ENCODE assay signal across 13 cellular contexts in genomic region chr1:16724718-16725438, GRCh38. TPM values are rescaled to one million over a fixed set of nuclear protein-coding genes. Genes with fewer than 3 reads are reported as not detected.
DNase-seq lines count a peak whose midpoint lies in the region; ATAC-seq and TF ChIP-seq lines count a peak whose summit lies in the region.
"Had no signal": no experiment of that assay in that cellular context is flagged by ENCODE, and none has a peak within 500 bp of the region (broad histone marks: within the 10 kb centered on the region; RNA-seq: fewer than 3 reads in every experiment).

No MANE protein-coding gene starts in this region.

- TF ChIP-seq EP300 in SK-N-SH (IDR thresholded peaks at IDR 0.05; ENCODE audit: borderline replicate concordance in 1 of 2, low read depth in 1 of 2, low read length in 1 of 2), result no peak

- 86% methylated on average over 45 of the region's 45 CpGs for WGBS in SK-N-SH (ENCODE audit: low lambda C conversion rate)
- WGBS in hepatocyte (ENCODE audit: low lambda C conversion rate, missing lambda C conversion rate), result 94% methylated on average over 44 of the region's 45 CpGs

- H3K27me3 ChIP-seq in SK-N-SH (ENCODE audit: insufficient read depth), result peaks cover 14% of the 10 kb centered on the region
- peaks cover 3% of the 10 kb centered on the region for H3K27me3 ChIP-seq in WERI-Rb-1 (ENCODE audit: insufficient read depth, low read depth, severe bottlenecking)
- no peaks in the 10 kb centered on the region for H3K27me3 ChIP-seq in hepatocyte

- H3K36me3 ChIP-seq in SK-N-SH (replicated peaks in 1 of 2; ENCODE audit: control insufficient read depth in 1 of 2, insufficient read depth in 2 of 2, low read length in 1 of 2) (no peaks in the 10 kb centered on the region), WERI-Rb-1 (no peaks in the 10 kb centered on the region), hepatocyte (replicated peaks; ENCODE audit: insufficient read depth, low read depth) (no peaks in the 10 kb centered on the region)

- H3F3A ChIP-seq in SK-N-SH (replicated peaks; ENCODE audit: insufficient read depth), result no peaks in the 10 kb centered on the region

- no peak for TF ChIP-seq RAD21 in SK-N-SH (IDR thresholded peaks at IDR 0.05; ENCODE audit: low read length)

- H4K20me1 ChIP-seq in SK-N-SH (ENCODE audit: insufficient read depth) (no peaks in the 10 kb centered on the region), hepatocyte (ENCODE audit: insufficient read depth, poor library complexity, severe bottlenecking) (no peaks in the 10 kb centered on the region)

- DNase-seq in SK-N-SH (peak; percentile 44), WERI-Rb-1 (peak; percentile 9), hepatocyte (ENCODE audit: low spot score) (peak; percentile 26), sciatic nerve (ENCODE audit: low spot score) (peak; percentile 71), NCI-H1417 treated with DMSO at 0.1 percent for 48 hours (lab: John Stamatoyannopoulos, UW) (no peak)
- DNase-seq: COR-L47, MV-4-11, naive B cell had no signal

- no peaks in the 10 kb centered on the region; a peak in 1 of 4 replicates for H3K4me1 ChIP-seq in SK-N-SH (ENCODE audit: control insufficient read depth in 1 of 2, insufficient read depth in 2 of 2, low read depth in 1 of 2, low read length in 1 of 2)
- H3K4me1 ChIP-seq in hepatocyte (ENCODE audit: insufficient read depth), result no peaks in the 10 kb centered on the region

- no peak overlapping the region for H3K9ac ChIP-seq in SK-N-SH

- no peak overlapping the region for H3K4me2 ChIP-seq in SK-N-SH
- no peak overlapping the region for H3K4me2 ChIP-seq in hepatocyte

- CTCF ChIA-PET in SK-N-SH (lab: Yijun Ruan, JAX), result interaction anchor here (1.7 kb wide), 1 partner anchor 17 kb away, joined by 5 read pairs; no protein-coding TSS in a partner anchor

- H3K27ac ChIP-seq in SK-N-SH (ENCODE audit: low read depth in 2 of 2, low read length in 1 of 2), result no peak overlapping the region
- no peak overlapping the region for H3K27ac ChIP-seq in WERI-Rb-1
- H3K27ac ChIP-seq in hepatocyte, result no peak overlapping the region
- H3K27ac ChIP-seq: 22Rv1 had no signal

- POLR2A ChIA-PET in SK-N-SH (lab: Yijun Ruan, JAX), result no interaction called here

- H3K79me2 ChIP-seq in SK-N-SH (ENCODE audit: insufficient read depth) (no peaks in the 10 kb centered on the region), hepatocyte (no peaks in the 10 kb centered on the region)

- TF ChIP-seq CTCF in SK-N-SH (IDR thresholded peaks at IDR 0.05) (no peak), WERI-Rb-1 (IDR thresholded peaks at IDR 0.05; ENCODE audit: low read depth, low read length) (no peak), hepatocyte (IDR thresholded peaks at IDR 0.05; ENCODE audit: poor library complexity) (no peak)

- no peak overlapping the region for H3K4me3 ChIP-seq in SK-N-SH (ENCODE audit: low read depth in 2 of 2, low read length in 1 of 2)
- H3K4me3 ChIP-seq in WERI-Rb-1 (ENCODE audit: low read depth, low read length), result no peak overlapping the region
- no peak overlapping the region for H3K4me3 ChIP-seq in hepatocyte
- H3K4me3 ChIP-seq: GM12878 had no signal

- H3K9me2 ChIP-seq in SK-N-SH, result no peaks in the 10 kb centered on the region
- H3K9me2 ChIP-seq in hepatocyte (replicated peaks; ENCODE audit: insufficient read depth), result no peaks in the 10 kb centered on the region

- no peak for ATAC-seq in SK-N-SH treated with all-trans-retinoic acid at 6 μM for 48 hours
- ATAC-seq in sciatic nerve, result peak; percentile 37
- ATAC-seq in HG03097 (IDR thresholded peaks at IDR 0.05; ENCODE audit: low FRiP score, unreplicated experiment), result no peak
- no peak for ATAC-seq in GM18519 (IDR thresholded peaks at IDR 0.05; ENCODE audit: low FRiP score, unreplicated experiment)
- ATAC-seq: GM12878 had no signal

- H3K9me3 ChIP-seq in SK-N-SH (no peaks in the 10 kb centered on the region), WERI-Rb-1 (ENCODE audit: severe bottlenecking) (peaks cover 6% of the 10 kb centered on the region), hepatocyte (ENCODE audit: low read depth) (no peaks in the 10 kb centered on the region)

- no peak overlapping the region for H2AFZ ChIP-seq in SK-N-SH (ENCODE audit: low read depth)
- no peak overlapping the region for H2AFZ ChIP-seq in hepatocyte

- intact Hi-C loops in sciatic nerve (cut with DNase I), result no loop called here

TF ChIP-seq in SK-N-SH, 30 proteins besides CTCF, POLR2A, EP300 and RAD21:
- TF ChIP-seq JUND (IDR thresholded peaks at IDR 0.05), result no peak
- TF ChIP-seq ELF1 (IDR thresholded peaks at IDR 0.05), result no peak
- TF ChIP-seq FOXM1 (IDR thresholded peaks at IDR 0.05; ENCODE audit: low read depth), result no peak
- no peak for TF ChIP-seq GABPA (IDR thresholded peaks at IDR 0.05; ENCODE audit: low read depth)
- TF ChIP-seq FOXJ3 (CRISPR knock-in tag; IDR thresholded peaks at IDR 0.05), result no peak
- no peak for TF ChIP-seq CHD2 (IDR thresholded peaks at IDR 0.05; ENCODE audit: low read length, partially characterized antibody)

TF ChIP-seq in SK-N-SH treated with all-trans-retinoic acid at 6 μM for 48 hours, 23 proteins besides CTCF, POLR2A, EP300 and RAD21 (continues in another document):
- TF ChIP-seq POU6F1 (CRISPR knock-in tag; IDR thresholded peaks at IDR 0.05; ENCODE audit: borderline replicate concordance, low read depth) (no peak), RARB (CRISPR knock-in tag; IDR thresholded peaks at IDR 0.05) (no peak), GLIS3 (CRISPR knock-in tag; IDR thresholded peaks at IDR 0.05) (no peak), TSHZ2 (CRISPR knock-in tag; IDR thresholded peaks at IDR 0.05) (no peak), ZNF70 (CRISPR knock-in tag; IDR thresholded peaks at IDR 0.05) (no peak), CREB5 (CRISPR knock-in tag; IDR thresholded peaks at IDR 0.05; ENCODE audit: low read depth) (no peak), ISL1 (CRISPR knock-in tag; IDR thresholded peaks at IDR 0.05) (no peak), ZFP30 (CRISPR knock-in tag; IDR thresholded peaks at IDR 0.05) (no peak)

RNA-seq across cellular contexts. Expression of gene RNU1-4, which starts 15.4 kb away (rescaled TPM):
- not detected in 2 replicates for polyA plus RNA-seq in SK-N-SH (2012; rRNA removed)
- polyA plus RNA-seq in SK-N-SH (2012; cell fraction: cytosol; rRNA removed), result not detected in 2 replicates
- polyA plus RNA-seq in SK-N-SH (2012; cell fraction: nucleus; rRNA removed), result not detected in 2 replicates
- under 0.01 TPM in 2 replicates for total RNA-seq in hepatocyte
- polyA plus RNA-seq in hepatocyte, result not detected in 2 replicates
- 13,769 TPM for total RNA-seq in sciatic nerve

RNA-seq across cellular contexts. Expression of gene RNU1-3, which starts 58.1 kb away (rescaled TPM):
- polyA plus RNA-seq in SK-N-SH (2012; rRNA removed) (not detected in 2 replicates), hepatocyte (not detected in 2 replicates)
- not detected in 2 replicates for polyA plus RNA-seq in SK-N-SH (2012; cell fraction: cytosol; rRNA removed)
- not detected in 2 replicates for polyA plus RNA-seq in SK-N-SH (2012; cell fraction: nucleus; rRNA removed)
- total RNA-seq in hepatocyte (under 0.01 TPM in 2 replicates), sciatic nerve (13,769 TPM)

Comparison
In these comparisons a context has a peak if more than half of its experiments do, and no peak if none do; other contexts are left out.
1. RNA of gene RNU1-4, which starts 15.4 kb away (total RNA-seq): 13,769 TPM in sciatic nerve (single experiment); under 0.01 TPM in hepatocyte; every median in the first group is over 1,000 times any median in the second.
2. RNA of gene RNU1-3, which starts 58.1 kb away (total RNA-seq): 13,769 TPM in sciatic nerve (single experiment); under 0.01 TPM in hepatocyte; every median in the first group is over 1,000 times any median in the second.